27 cellular contexts compared by ENCODE assay signal in genomic region chr2:74317696-74318095, GRCh38. TPM values are rescaled to one million over a fixed set of nuclear protein-coding genes. Genes with fewer than 3 reads are reported as not detected.
DNase-seq lines count a peak whose midpoint lies in the region; ATAC-seq and TF ChIP-seq lines count a peak whose summit lies in the region.
"Had no signal": no experiment of that assay in that cellular context is flagged by ENCODE, and none has a peak within 500 bp of the region (broad histone marks: within the 10 kb centered on the region; RNA-seq: fewer than 3 reads in every experiment).

No MANE protein-coding gene starts in this region.

- ATAC-seq in right lobe of liver (peak in 3 of 4 donors; percentile 49 to 86 (median 68)), lower lobe of right lung (no peak)
- ATAC-seq: A549; activated CD8-positive, alpha-beta T cell treated with anti-CD3 and anti-CD28 coated beads, Interleukin-2, amount 10 ng/mL, durations not matched to agents 7 days and 5 days; GM12878; naive thymus-derived CD8-positive, alpha-beta T cell; stimulated activated memory B cell treated with anti-CD40 and anti-IgM and Interleukin-4, amounts not matched to agents 10 μg/mL and 1 μg/mL and 100 μg/mL, for 72 hours had no signal

- DNase-seq in NCI-H2196 (lab: John Stamatoyannopoulos, UW; ENCODE audit: unreplicated experiment) (peak; percentile 4), NCI-H2196 treated with DMSO at 0.1 percent for 48 hours (lab: John Stamatoyannopoulos, UW; ENCODE audit: unreplicated experiment) (no peak), SK-N-MC (ENCODE audit: low read depth, low spot score) (no peak), right lobe of liver (peak in 1 of 3 donors; percentile 22), NCI-H2029 treated with DMSO at 0.1 percent for 48 hours (lab: John Stamatoyannopoulos, UW) (no peak), colonic mucosa (no peak), lower lobe of right lung (no peak)
- DNase-seq in stimulated activated naive CD4-positive, alpha-beta T cell (lab: John Stamatoyannopoulos, UW), result no peak
- DNase-seq: activated CD8-positive, alpha-beta T cell treated with anti-CD3 and anti-CD28 coated beads, Interleukin-2, amount 10 ng/mL, durations not matched to agents 7 days and 5 days; activated naive CD4-positive, alpha-beta T cell treated with anti-CD3 and anti-CD28 coated beads for 36 hours; CD4-positive, alpha-beta T cell; central memory CD4-positive, alpha-beta T cell; erythroblast; glutamatergic neuron; KBM-7; MM.1S; naive thymus-derived CD8-positive, alpha-beta T cell; NCI-H1436 treated with DMSO at 0.1 percent for 48 hours; NCI-H2171; NCI-H524; Peyer's patch; SHP77 had no signal

- intact Hi-C loops in right lobe of liver (cut with DNase I) (no loop called here), colonic mucosa (cut with DNase I) (no loop called here), lower lobe of right lung (cut with DNase I) (no loop called here)

- H3K9me3 ChIP-seq in SK-N-MC (ENCODE audit: low read depth, low read length) (no peaks in the 10 kb centered on the region), right lobe of liver (no peaks in the 10 kb centered on the region), colonic mucosa (no peaks in the 10 kb centered on the region), lower lobe of right lung (no peaks in the 10 kb centered on the region)
- H3K9me3 ChIP-seq: A549, Peyer's patch, suprapubic skin had no signal

- H3K4me1 ChIP-seq in right lobe of liver (peaks cover 0 to 5% (median 0%) of the 10 kb centered on the region in 4 donors), colonic mucosa (no peaks in the 10 kb centered on the region), lower lobe of right lung (no peaks in the 10 kb centered on the region)
- H3K4me1 ChIP-seq: A549, Peyer's patch, suprapubic skin had no signal

- H3K27me3 ChIP-seq in right lobe of liver, result no peaks in the 10 kb centered on the region
- no peaks in the 10 kb centered on the region for H3K27me3 ChIP-seq in colonic mucosa
- no peaks in the 10 kb centered on the region for H3K27me3 ChIP-seq in lower lobe of right lung (ENCODE audit: low read depth)
- H3K27me3 ChIP-seq: Peyer's patch, suprapubic skin had no signal

- H3K36me3 ChIP-seq in SK-N-MC (ENCODE audit: insufficient read depth, low read length) (no peaks in the 10 kb centered on the region), right lobe of liver (no peaks in the 10 kb centered on the region), colonic mucosa (no peaks in the 10 kb centered on the region), lower lobe of right lung (no peaks in the 10 kb centered on the region)
- H3K36me3 ChIP-seq: Peyer's patch had no signal

- no peak overlapping the region for H3K9ac ChIP-seq in SK-N-MC (ENCODE audit: insufficient read length)
- no peak overlapping the region for H3K9ac ChIP-seq in colonic mucosa (ENCODE audit: low read depth in 2 of 2, low read length in 2 of 2)

- H3K27ac ChIP-seq in SK-N-MC (peak overlapping the region; percentile 20; the same call in 1 of the 2 replicates), right lobe of liver (no peak overlapping the region), colonic mucosa (no peak overlapping the region), lower lobe of right lung (no peak overlapping the region)
- H3K27ac ChIP-seq: A549, Peyer's patch, suprapubic skin had no signal

- no peak for TF ChIP-seq CTCF in right lobe of liver (IDR thresholded peaks at IDR 0.05)
- no peak for TF ChIP-seq CTCF in colonic mucosa (IDR thresholded peaks at IDR 0.05)
- TF ChIP-seq CTCF in lower lobe of right lung (IDR thresholded peaks at IDR 0.05), result no peak

- no peak for TF ChIP-seq POLR2A in right lobe of liver (IDR thresholded peaks at IDR 0.05)

- H3K4me3 ChIP-seq in SK-N-MC (no peak overlapping the region), right lobe of liver (no peak overlapping the region), colonic mucosa (no peak overlapping the region), lower lobe of right lung (no peak overlapping the region)
- H3K4me3 ChIP-seq: A549, GM12878, Peyer's patch, suprapubic skin had no signal

RNA-seq across cellular contexts. Expression of gene SLC4A5, which starts 25.5 kb away (rescaled TPM):
- total RNA-seq in right lobe of liver, result 1 to 10 TPM in 2 of 6 experiments, under 1 TPM in 4; 0.12 to 1.2 (median 0.68) TPM
- 1 to 10 TPM in 1 of 2 donors, under 1 TPM in 1; 0.45 to 2.8 TPM for total RNA-seq in colonic mucosa
- total RNA-seq in lower lobe of right lung, result 4.2 TPM
- total RNA-seq: pulmonary artery endothelial cell had no signal

Comparison
In these comparisons a context has a peak if more than half of its experiments do, and no peak if none do; other contexts are left out.
1. ATAC-seq: peak in right lobe of liver (3 of 4); none in lower lobe of right lung (0 of 2).